Comparison of ENCODE assay signal across 1 cellular context in genomic region chr1:234875328-234875952, GRCh38.
A peak's percentile ranks its signal among the peaks of the same experiment; 100 is the strongest.
TF ChIP-seq lines count a peak whose summit lies in the region.

No MANE protein-coding gene starts in this region.

TF ChIP-seq in K562, 482 proteins besides CTCF, POLR2A, EP300 and RAD21 (continued from another document):
- TF ChIP-seq RERE (CRISPR knock-in tag; IDR thresholded peaks at IDR 0.05; ENCODE audit: borderline replicate concordance) (0 out of 2 replicates have a peak, but pooled peaks have one; percentile 36), ELF2 (CRISPR knock-in tag; IDR thresholded peaks at IDR 0.05) (no peak), ZNF134 (CRISPR knock-in tag; conservative IDR thresholded peaks at IDR 0.05) (0 out of 2 replicates have a peak, but pooled peaks have one; percentile 41), NKRF (IDR thresholded peaks at IDR 0.05; ENCODE audit: borderline replicate concordance) (no peak), ZNF76 (CRISPR knock-in tag; IDR thresholded peaks at IDR 0.05; ENCODE audit: borderline replicate concordance) (no peak), DMBX1 (CRISPR knock-in tag; IDR thresholded peaks at IDR 0.05; ENCODE audit: borderline replicate concordance) (peak; percentile 47; the same call in 1 of the 2 replicates), ZNF12 (CRISPR knock-in tag; IDR thresholded peaks at IDR 0.05) (no peak), CREB5 (CRISPR knock-in tag; IDR thresholded peaks at IDR 0.05) (0 out of 2 replicates have a peak, but pooled peaks have one; percentile 6), ZNF217 (CRISPR knock-in tag; IDR thresholded peaks at IDR 0.05) (no peak), HOMEZ (CRISPR knock-in tag; IDR thresholded peaks at IDR 0.05) (no peak), SMARCB1 (IDR thresholded peaks at IDR 0.05; ENCODE audit: insufficient read length, low read depth) (no peak), TARDBP (IDR thresholded peaks at IDR 0.05) (no peak), POLR2AphosphoS2 (IDR thresholded peaks at IDR 0.05; ENCODE audit: low read length) (no peak), BCOR (IDR thresholded peaks at IDR 0.05) (no peak), ASH1L (IDR thresholded peaks at IDR 0.05; ENCODE audit: borderline replicate concordance, low read depth, partially characterized antibody) (no peak), ZNF449 (CRISPR knock-in tag; IDR thresholded peaks at IDR 0.05) (0 out of 2 replicates have a peak, but pooled peaks have one; percentile 5), RFX1 (IDR thresholded peaks at IDR 0.05) (no peak)
